Comparison of ENCODE assay signal across 16 cellular contexts in the genomic region with DNA sequence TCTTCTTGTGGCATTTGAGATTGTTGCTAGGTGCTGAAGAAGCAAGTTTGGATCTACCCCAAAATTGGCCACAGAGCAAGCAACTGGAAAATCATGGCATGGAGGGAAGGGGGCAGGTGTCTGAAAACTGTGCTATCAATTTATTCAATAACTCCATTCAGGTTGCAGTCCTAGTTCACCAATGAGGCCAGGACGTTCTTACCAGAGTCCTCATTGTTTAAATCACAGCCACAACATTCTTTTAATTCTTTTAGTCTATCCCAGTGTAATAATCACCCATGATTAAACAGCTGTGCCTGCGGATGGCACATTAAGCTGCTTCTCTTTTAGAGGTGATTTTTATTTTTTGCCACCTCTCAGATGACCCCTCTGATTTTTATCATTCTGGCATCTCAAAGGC.
DNase-seq lines count a peak whose midpoint lies in the region; ATAC-seq, FAIRE-seq and TF ChIP-seq lines count a peak whose summit lies in the region.
"Had no signal": no experiment of that assay in that cellular context is flagged by ENCODE, and none has a peak within 500 bp of the region (broad histone marks: within the 10 kb centered on the region; RNA-seq: fewer than 3 reads in every experiment).

No MANE protein-coding gene starts in this region.

- H3K9me3 Mint-ChIP-seq in activated CD4-positive, alpha-beta T cell treated with anti-CD3 and anti-CD28 coated beads for 36 hours (ENCODE audit: low read depth) = peaks cover 2% of the 10 kb centered on the region
- no peaks in the 10 kb centered on the region for H3K9me3 Mint-ChIP-seq in dendritic cell treated with granulocyte-macrophage colony-stimulating factor and Interleukin-4, amounts not matched to agents 40 ng/mL and 50 ng/mL, for 4 days
- H3K9me3 Mint-ChIP-seq: nephron progenitor cell had no signal

- H3K27ac Mint-ChIP-seq in activated CD4-positive, alpha-beta T cell treated with anti-CD3 and anti-CD28 coated beads for 36 hours = peak overlapping the region; percentile 99
- peak overlapping the region; percentile 85 for H3K27ac Mint-ChIP-seq in dendritic cell treated with granulocyte-macrophage colony-stimulating factor and Interleukin-4, amounts not matched to agents 40 ng/mL and 50 ng/mL, for 4 days
- H3K27ac Mint-ChIP-seq: nephron progenitor cell had no signal

- WGBS in spleen, 5 donors = 77 to 85% (median 78%) methylated on average over 2 of the region's 2 CpGs

- no peak for ATAC-seq in activated CD4-positive, alpha-beta T cell treated with anti-CD3 and anti-CD28 coated beads for 36 hours
- no peak for ATAC-seq in GM19397 (IDR thresholded peaks at IDR 0.05; ENCODE audit: unreplicated experiment)

- POLR2A ChIA-PET in activated CD4-positive, alpha-beta T cell treated with anti-CD3 and anti-CD28 coated beads for 36 hours (lab: Charles Lee) = interaction anchor here (0.6 to 0.9 kb wide), 2 partner anchors 101 to 135 kb away, joined by 3 read pairs; no protein-coding TSS in a partner anchor

- TF ChIP-seq POLR2A in spleen (IDR thresholded peaks at IDR 0.05) = no peak

- peaks cover 95% of the 10 kb centered on the region for H3K4me1 Mint-ChIP-seq in activated CD4-positive, alpha-beta T cell treated with anti-CD3 and anti-CD28 coated beads for 36 hours
- peaks cover 71% of the 10 kb centered on the region for H3K4me1 Mint-ChIP-seq in dendritic cell treated with granulocyte-macrophage colony-stimulating factor and Interleukin-4, amounts not matched to agents 40 ng/mL and 50 ng/mL, for 4 days (ENCODE audit: low read depth)

- H3K4me3 ChIP-seq in spleen = peak overlapping the region in 1 of 8 donors; percentile 21
- no peak overlapping the region for H3K4me3 ChIP-seq in WERI-Rb-1 (ENCODE audit: low read depth, low read length)
- H3K4me3 ChIP-seq: adrenal gland had no signal

- TF ChIP-seq CTCF in spleen (IDR thresholded peaks at IDR 0.05 in 8 of 11, conservative IDR thresholded peaks at IDR 0.05 in 3 of 11) = no peak
- no peak for TF ChIP-seq CTCF in WERI-Rb-1 (IDR thresholded peaks at IDR 0.05; ENCODE audit: low read depth, low read length)

- H3K27ac ChIP-seq in spleen (peak overlapping the region; percentile 69 to 93 (median 84)), WERI-Rb-1 (no peak overlapping the region)
- H3K27ac ChIP-seq: adrenal gland had no signal

- H3K27me3 ChIP-seq in spleen (replicated peaks in 1 of 7) (no peaks in the 10 kb centered on the region), WERI-Rb-1 (ENCODE audit: insufficient read depth, low read depth, severe bottlenecking) (no peaks in the 10 kb centered on the region)
- H3K27me3 ChIP-seq: adrenal gland had no signal

- H3K36me3 ChIP-seq in spleen (peaks cover 0 to 31% (median 0%) of the 10 kb centered on the region in 6 donors), WERI-Rb-1 (no peaks in the 10 kb centered on the region)
- H3K36me3 ChIP-seq: adrenal gland had no signal

- FAIRE-seq in RCC 7860 (lab: Jason Lieb, UNC) = no peak
- FAIRE-seq: A204.1, islet of Langerhans had no signal

- no peaks in the 10 kb centered on the region for H3K27me3 Mint-ChIP-seq in activated CD4-positive, alpha-beta T cell treated with anti-CD3 and anti-CD28 coated beads for 36 hours
- no peaks in the 10 kb centered on the region for H3K27me3 Mint-ChIP-seq in dendritic cell treated with granulocyte-macrophage colony-stimulating factor and Interleukin-4, amounts not matched to agents 40 ng/mL and 50 ng/mL, for 4 days

- H3K4me3 Mint-ChIP-seq in activated CD4-positive, alpha-beta T cell treated with anti-CD3 and anti-CD28 coated beads for 36 hours = peak overlapping the region; percentile 30
- H3K4me3 Mint-ChIP-seq in dendritic cell treated with granulocyte-macrophage colony-stimulating factor and Interleukin-4, amounts not matched to agents 40 ng/mL and 50 ng/mL, for 4 days = peak overlapping the region; percentile 39
- H3K4me3 Mint-ChIP-seq: nephron progenitor cell had no signal

- intact Hi-C loops in activated CD4-positive, alpha-beta T cell treated with anti-CD3 and anti-CD28 coated beads for 36 hours (cut with DNase I, micrococcal nuclease) = loop anchor here in 1 of 2 experiments (10.0 kb wide), 1 partner anchor 1032 kb away; a partner anchor contains a TSS
- intact Hi-C loops in dendritic cell treated with granulocyte-macrophage colony-stimulating factor and Interleukin-4, amounts not matched to agents 40 ng/mL and 50 ng/mL, for 4 days (cut with micrococcal nuclease) = no loop called here
- intact Hi-C loops in spleen (cut with DNase I; ENCODE audit: low total_unique reads) = no loop called here

- peaks cover 29% of the 10 kb centered on the region for H3K36me3 Mint-ChIP-seq in activated CD4-positive, alpha-beta T cell treated with anti-CD3 and anti-CD28 coated beads for 36 hours (ENCODE audit: low read depth)
- H3K36me3 Mint-ChIP-seq in dendritic cell treated with granulocyte-macrophage colony-stimulating factor and Interleukin-4, amounts not matched to agents 40 ng/mL and 50 ng/mL, for 4 days (ENCODE audit: low read depth) = peaks cover 44% of the 10 kb centered on the region

- DNase-seq in activated CD4-positive, alpha-beta T cell treated with anti-CD3 and anti-CD28 coated beads for 36 hours = no peak
- DNase-seq in activated CD4-positive, alpha-beta T cell treated with anti-CD3 and anti-CD28 coated beads for 1 hour = no peak
- DNase-seq in RCC 7860 (ENCODE audit: low spot score) = peak; percentile 10
- DNase-seq in spleen = no peak
- no peak for DNase-seq in WERI-Rb-1
- DNase-seq in activated CD8-positive, alpha-beta memory T cell treated with anti-CD3 and anti-CD28 coated beads, Interleukin-2, amount 50 U/mL, for 48 hours = no peak
- DNase-seq: activated CD4-positive, CD25-positive, alpha-beta regulatory T cell treated with anti-CD3 and anti-CD28 coated beads, Interleukin-2, amount 50 U/mL, for 72 hours; adrenal gland; HCEC 1CT; NCI-H526 treated with DMSO at 0.1 percent for 48 hours; nephron progenitor cell; trophoblast cell had no signal

- H3K4me1 ChIP-seq in spleen = peaks cover 37 to 100% (median 83%) of the 10 kb centered on the region in 6 donors

- CTCF ChIA-PET in activated CD4-positive, alpha-beta T cell treated with anti-CD3 and anti-CD28 coated beads for 36 hours (lab: Charles Lee) = interaction anchor here (0.6 to 4.7 kb wide), 13 partner anchors 9 to 451 kb away, joined by 3 to 29 read pairs (median 3); no protein-coding TSS in a partner anchor

- H3K9me3 ChIP-seq in spleen (no peaks in the 10 kb centered on the region), WERI-Rb-1 (ENCODE audit: severe bottlenecking) (no peaks in the 10 kb centered on the region)
- H3K9me3 ChIP-seq: adrenal gland had no signal
